In genomic region chr11:62706841-62707240, GRCh38 we compare ENCODE assay signal across 1 cellular context.
TF ChIP-seq lines count a peak whose summit lies in the region.

No MANE protein-coding gene starts in this region.

TF ChIP-seq in K562, 482 proteins besides CTCF, POLR2A, EP300 and RAD21:
- no peak for TF ChIP-seq MEF2D (tag; conservative IDR thresholded peaks at IDR 0.05; ENCODE audit: low read depth)
- TF ChIP-seq E2F6 (IDR thresholded peaks at IDR 0.05; ENCODE audit: borderline replicate concordance in 1 of 2, extremely low read depth in 1 of 2, insufficient read depth in 1 of 2, insufficient read length in 1 of 2, low read depth in 1 of 2, low read length in 1 of 2, poor library complexity in 1 of 2, severe bottlenecking in 1 of 2) = no peak
- TF ChIP-seq XRCC5 (IDR thresholded peaks at IDR 0.05; ENCODE audit: low read depth, low read length) = 0 out of 2 replicates have a peak, but pooled peaks have one; percentile 11
- TF ChIP-seq, protein P1, sequence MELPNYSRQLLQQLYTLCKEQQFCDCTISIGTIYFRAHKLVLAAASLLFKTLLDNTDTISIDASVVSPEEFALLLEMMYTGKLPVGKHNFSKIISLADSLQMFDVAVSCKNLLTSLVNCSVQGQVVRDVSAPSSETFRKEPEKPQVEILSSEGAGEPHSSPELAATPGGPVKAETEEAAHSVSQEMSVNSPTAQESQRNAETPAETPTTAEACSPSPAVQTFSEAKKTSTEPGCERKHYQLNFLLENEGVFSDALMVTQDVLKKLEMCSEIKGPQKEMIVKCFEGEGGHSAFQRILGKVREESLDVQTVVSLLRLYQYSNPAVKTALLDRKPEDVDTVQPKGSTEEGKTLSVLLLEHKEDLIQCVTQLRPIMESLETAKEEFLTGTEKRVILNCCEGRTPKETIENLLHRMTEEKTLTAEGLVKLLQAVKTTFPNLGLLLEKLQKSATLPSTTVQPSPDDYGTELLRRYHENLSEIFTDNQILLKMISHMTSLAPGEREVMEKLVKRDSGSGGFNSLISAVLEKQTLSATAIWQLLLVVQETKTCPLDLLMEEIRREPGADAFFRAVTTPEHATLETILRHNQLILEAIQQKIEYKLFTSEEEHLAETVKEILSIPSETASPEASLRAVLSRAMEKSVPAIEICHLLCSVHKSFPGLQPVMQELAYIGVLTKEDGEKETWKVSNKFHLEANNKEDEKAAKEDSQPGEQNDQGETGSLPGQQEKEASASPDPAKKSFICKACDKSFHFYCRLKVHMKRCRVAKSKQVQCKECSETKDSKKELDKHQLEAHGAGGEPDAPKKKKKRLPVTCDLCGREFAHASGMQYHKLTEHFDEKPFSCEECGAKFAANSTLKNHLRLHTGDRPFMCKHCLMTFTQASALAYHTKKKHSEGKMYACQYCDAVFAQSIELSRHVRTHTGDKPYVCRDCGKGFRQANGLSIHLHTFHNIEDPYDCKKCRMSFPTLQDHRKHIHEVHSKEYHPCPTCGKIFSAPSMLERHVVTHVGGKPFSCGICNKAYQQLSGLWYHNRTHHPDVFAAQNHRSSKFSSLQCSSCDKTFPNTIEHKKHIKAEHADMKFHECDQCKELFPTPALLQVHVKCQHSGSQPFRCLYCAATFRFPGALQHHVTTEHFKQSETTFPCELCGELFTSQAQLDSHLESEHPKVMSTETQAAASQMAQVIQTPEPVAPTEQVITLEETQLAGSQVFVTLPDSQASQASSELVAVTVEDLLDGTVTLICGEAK (IDR thresholded peaks at IDR 0.05) = no peak
- TF ChIP-seq, protein P1 (CRISPR knock-in tag; IDR thresholded peaks at IDR 0.05) = no peak
- no peak for TF ChIP-seq ZNF592 (IDR thresholded peaks at IDR 0.05)
- no peak for TF ChIP-seq CREBBP (IDR thresholded peaks at IDR 0.05; ENCODE audit: low read depth, low read length)
- no peak for TF ChIP-seq XRCC4 (IDR thresholded peaks at IDR 0.05; ENCODE audit: extremely low read depth, insufficient read depth, insufficient read length)
- TF ChIP-seq MGA (IDR thresholded peaks at IDR 0.05) = no peak
- peak; percentile 8 for TF ChIP-seq HMGN3 (IDR thresholded peaks at IDR 0.05; ENCODE audit: borderline replicate concordance, extremely low read depth, insufficient read length, low read depth, low read length)
- no peak for TF ChIP-seq ZNF444 (CRISPR knock-in tag; IDR thresholded peaks at IDR 0.05)
- no peak for TF ChIP-seq ZBTB17 (CRISPR knock-in tag; IDR thresholded peaks at IDR 0.05)
- no peak for TF ChIP-seq CHD4 (IDR thresholded peaks at IDR 0.05; ENCODE audit: insufficient read depth, insufficient replicate concordance, low read depth, low read length, poor library complexity, severe bottlenecking)
- no peak for TF ChIP-seq ZNF507 (tag; conservative IDR thresholded peaks at IDR 0.05)
- TF ChIP-seq, protein P2, sequence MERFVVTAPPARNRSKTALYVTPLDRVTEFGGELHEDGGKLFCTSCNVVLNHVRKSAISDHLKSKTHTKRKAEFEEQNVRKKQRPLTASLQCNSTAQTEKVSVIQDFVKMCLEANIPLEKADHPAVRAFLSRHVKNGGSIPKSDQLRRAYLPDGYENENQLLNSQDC (CRISPR knock-in tag; IDR thresholded peaks at IDR 0.05) = no peak
- no peak for TF ChIP-seq SRSF1 (IDR thresholded peaks at IDR 0.05; ENCODE audit: low read depth, low read length)
- no peak for TF ChIP-seq GTF2F1 (IDR thresholded peaks at IDR 0.05; ENCODE audit: low read depth, low read length)
TF ChIP-seq in K562: peak in this region for 2.
